Comparison of ENCODE assay signal across 24 cellular contexts in the genomic region with DNA sequence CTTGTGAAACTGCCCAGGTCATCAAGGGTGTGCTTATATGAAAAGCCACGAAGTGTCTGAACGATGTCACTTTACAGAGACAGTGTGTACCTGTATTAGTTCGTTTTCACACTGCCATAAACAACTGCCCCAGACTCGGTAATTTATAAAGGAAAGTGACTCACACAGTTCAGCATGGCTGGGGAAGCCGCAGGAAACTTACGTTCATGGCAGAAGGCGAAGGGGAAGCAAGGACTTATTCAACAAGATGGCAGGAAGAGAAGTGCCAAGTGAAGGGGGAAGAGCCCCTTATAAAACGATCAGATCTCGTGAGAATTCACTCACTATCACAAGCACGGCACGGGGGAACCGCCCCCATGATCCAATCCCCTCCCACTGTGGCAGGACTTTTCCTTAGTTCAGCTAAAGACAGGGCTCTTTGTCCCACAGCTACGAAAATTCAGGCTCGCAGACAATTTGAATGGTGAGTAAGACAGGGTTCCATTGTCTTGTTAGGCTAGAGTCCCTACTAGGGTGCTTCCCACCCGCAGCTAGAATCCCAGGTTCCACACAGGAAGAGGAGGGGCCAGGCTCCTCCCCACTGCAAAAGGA. TPM values are rescaled to one million over a fixed set of nuclear protein-coding genes. Genes with fewer than 3 reads are reported as not detected.
DNase-seq lines count a peak whose midpoint lies in the region; FAIRE-seq and TF ChIP-seq lines count a peak whose summit lies in the region.
"Had no signal": no experiment of that assay in that cellular context is flagged by ENCODE, and none has a peak within 500 bp of the region (broad histone marks: within the 10 kb centered on the region; RNA-seq: fewer than 3 reads in every experiment).

No MANE protein-coding gene starts in this region.

- no peak overlapping the region for H2BK12ac ChIP-seq in neuronal stem cell (ENCODE audit: low read length)

- CTCF ChIA-PET in endothelial cell of umbilical vein (lab: Charles Lee) = interaction anchor here (1.0 to 1.5 kb wide), 3 partner anchors 124 to 477 kb away, joined by 3 to 5 read pairs (median 4); no protein-coding TSS in a partner anchor

- TF ChIP-seq CTCF in endothelial cell of umbilical vein (IDR thresholded peaks at IDR 0.05; ENCODE audit: extremely low read depth in 1 of 2, insufficient read depth in 1 of 2, low read depth in 1 of 2, low read length in 2 of 2) (no peak), esophagus squamous epithelium (IDR thresholded peaks at IDR 0.05) (no peak)

- H3K9me1 ChIP-seq in endothelial cell of umbilical vein (replicated peaks; ENCODE audit: control insufficient read depth, extremely low read depth, insufficient read depth, low read length) = no peaks in the 10 kb centered on the region

- H3K79me2 ChIP-seq in endothelial cell of umbilical vein (ENCODE audit: control insufficient read depth, insufficient read depth, low read length) = no peaks in the 10 kb centered on the region

- no peak overlapping the region for H2AK5ac ChIP-seq in neuronal stem cell (ENCODE audit: low read depth, low read length)

- POLR2A ChIA-PET in endothelial cell of umbilical vein (lab: Charles Lee) = no interaction called here

- H3K4ac ChIP-seq in neuronal stem cell (ENCODE audit: low read length) = no peak overlapping the region

- no peak overlapping the region for H3K23ac ChIP-seq in neuronal stem cell (ENCODE audit: low read depth, low read length, poor library complexity)

- H4K8ac ChIP-seq in neuronal stem cell (ENCODE audit: low read depth, low read length) = no peak overlapping the region

- H3K4me3 ChIP-seq in endothelial cell of umbilical vein (replicated peaks in 1 of 3; ENCODE audit: insufficient read depth in 1 of 3, low read depth in 1 of 3, low read length in 3 of 3) (no peak overlapping the region), neuronal stem cell (ENCODE audit: low read length in 2 of 2) (no peak overlapping the region), H7 (ENCODE audit: insufficient read depth, low read depth, low read length) (no peak overlapping the region), esophagus squamous epithelium (no peak overlapping the region)
- H3K4me3 ChIP-seq: pancreas, right atrium auricular region, vagina had no signal

- no peaks in the 10 kb centered on the region for H3K27me3 ChIP-seq in endothelial cell of umbilical vein (ENCODE audit: control insufficient read depth in 2 of 2, insufficient read depth in 2 of 2, low read length in 2 of 2)
- H3K27me3 ChIP-seq in neuronal stem cell (ENCODE audit: control insufficient read depth in 3 of 3, insufficient read depth in 3 of 3, low read depth in 1 of 3, low read length in 3 of 3) = no peaks in the 10 kb centered on the region
- no peaks in the 10 kb centered on the region for H3K27me3 ChIP-seq in H7 (ENCODE audit: control insufficient read depth, insufficient read depth, low read length)
- no peaks in the 10 kb centered on the region for H3K27me3 ChIP-seq in esophagus squamous epithelium
- H3K27me3 ChIP-seq: BE2C, pancreas, right atrium auricular region, vagina had no signal

- dilution Hi-C loops in endothelial cell of umbilical vein (cut with MboI; ENCODE audit: extremely low pct_ligation_motif_present, low sequenced_read_pairs) = no loop called here

- H3K14ac ChIP-seq in neuronal stem cell (ENCODE audit: low read length) = no peak overlapping the region

- H3K36me3 ChIP-seq in ES-I3 (ENCODE audit: insufficient read depth, low read length) (no peaks in the 10 kb centered on the region), endothelial cell of umbilical vein (ENCODE audit: control insufficient read depth in 2 of 2, extremely low read depth in 1 of 2, insufficient read depth in 2 of 2, low read length in 2 of 2) (no peaks in the 10 kb centered on the region), neuronal stem cell (replicated peaks in 1 of 2; ENCODE audit: control insufficient read depth in 2 of 2, insufficient read depth in 2 of 2, low read length in 2 of 2) (no peaks in the 10 kb centered on the region), H7 (replicated peaks; ENCODE audit: control insufficient read depth, insufficient read depth, low read length) (no peaks in the 10 kb centered on the region), esophagus squamous epithelium (no peaks in the 10 kb centered on the region)
- H3K36me3 ChIP-seq: BE2C, pancreas, right atrium auricular region, vagina had no signal

- H3K9ac ChIP-seq in ES-I3 (ENCODE audit: low read depth, low read length) (peak overlapping the region; percentile 19; the same call in 1 of the 2 replicates), endothelial cell of umbilical vein (replicated peaks; ENCODE audit: extremely low read depth, insufficient read depth, low read length) (no peak overlapping the region), neuronal stem cell (ENCODE audit: low read depth, low read length, poor library complexity) (no peak overlapping the region)

- no peaks in the 10 kb centered on the region for H3K79me1 ChIP-seq in neuronal stem cell (ENCODE audit: low read depth, low read length)

- H3K27ac ChIP-seq in endothelial cell of umbilical vein (ENCODE audit: insufficient read depth, low read depth, low read length) (no peak overlapping the region), neuronal stem cell (replicated peaks; ENCODE audit: low read length) (no peak overlapping the region), esophagus squamous epithelium (no peak overlapping the region)
- H3K27ac ChIP-seq: pancreas, right atrium auricular region, vagina had no signal

- peak; percentile 82 for FAIRE-seq in endothelial cell of umbilical vein (lab: Jason Lieb, UNC)
- FAIRE-seq: bronchial epithelial cell, GM12891, islet of Langerhans, pancreas had no signal

- H2BK120ac ChIP-seq in neuronal stem cell (ENCODE audit: low read depth, low read length) = no peak overlapping the region

- H3K4me2 ChIP-seq in endothelial cell of umbilical vein (ENCODE audit: insufficient read depth, low read length) (no peak overlapping the region), neuronal stem cell (ENCODE audit: insufficient read depth, low read length, poor library complexity, severe bottlenecking) (no peak overlapping the region)

- no peak overlapping the region for H3K18ac ChIP-seq in neuronal stem cell (ENCODE audit: low read length)

- no peak overlapping the region for H2BK5ac ChIP-seq in neuronal stem cell (ENCODE audit: low read length)

- H3K4me1 ChIP-seq in ES-I3 (ENCODE audit: insufficient read depth, low read length) (peaks cover 47% of the 10 kb centered on the region), endothelial cell of umbilical vein (ENCODE audit: control insufficient read depth, extremely low read depth, insufficient read depth, low read length) (no peaks in the 10 kb centered on the region), neuronal stem cell (ENCODE audit: control insufficient read depth in 2 of 2, insufficient read depth in 1 of 2, low read depth in 1 of 2, low read length in 2 of 2) (peaks cover 43 to 48% of the 10 kb centered on the region in 2 donors), esophagus squamous epithelium (peaks cover 0 to 32% (median 2%) of the 10 kb centered on the region in 3 donors)
- H3K4me1 ChIP-seq: BE2C had no signal

- intact Hi-C loops in endothelial cell of umbilical vein (cut with micrococcal nuclease) = no loop called here
- intact Hi-C loops in esophagus squamous epithelium (cut with DNase I) = no loop called here

- no peaks in the 10 kb centered on the region for H3K9me3 ChIP-seq in ES-I3 (ENCODE audit: control insufficient read depth, insufficient read depth, low read length)
- H3K9me3 ChIP-seq in endothelial cell of umbilical vein (replicated peaks; ENCODE audit: control insufficient read depth, insufficient read depth, low read length) = no peaks in the 10 kb centered on the region
- H3K9me3 ChIP-seq in neuronal stem cell (replicated peaks in 1 of 2; ENCODE audit: control insufficient read depth in 2 of 2, insufficient read depth in 1 of 2, low read depth in 1 of 2, low read length in 2 of 2) = no peaks in the 10 kb centered on the region
- H3K9me3 ChIP-seq in esophagus squamous epithelium = no peaks in the 10 kb centered on the region
- H3K9me3 ChIP-seq: BE2C, pancreas, right atrium auricular region, vagina had no signal

- H4K91ac ChIP-seq in neuronal stem cell (ENCODE audit: low read depth, low read length, poor library complexity) = no peak overlapping the region

- DNase-seq in RPMI7951 (ENCODE audit: low read depth) (peak; percentile 64), endothelial cell of umbilical vein (ENCODE audit: low read depth, low spot score) (peak; percentile 41), neuronal stem cell (ENCODE audit: low spot score) (no peak), H7 (no peak), NCI-H526 (lab: John Stamatoyannopoulos, UW) (no peak), esophagus squamous epithelium (lab: John Stamatoyannopoulos, UW) (no peak)
- DNase-seq in stimulated activated CD4-positive, alpha-beta T cell treated with anti-CD3 and anti-CD28 coated beads, Interleukin-2, amount 100 ng/mL, for 24 hours = no peak
- DNase-seq: activated CD8-positive, alpha-beta T cell treated with anti-CD3 and anti-CD28 coated beads for 36 hours; BE2C; DMS153; HFFc6; NCI-H1092 treated with DMSO at 0.1 percent for 48 hours; NCI-H1930; NCI-H526 treated with DMSO at 0.1 percent for 48 hours; pancreas; SHP77; stimulated activated CD4-positive, alpha-beta T cell treated with anti-CD3 and anti-CD28 coated beads, Interleukin-1b, Interleukin-23, amount 100 ng/mL, for 48 hours; stimulated activated CD8-positive, alpha-beta memory T cell treated with anti-CD3 and anti-CD28 coated beads, Interleukin-4, amount 100 ng/mL, for 48 hours had no signal

- no CpG with 5 or more reads among the region's 15 CpGs for WGBS in neuronal stem cell (ENCODE audit: extremely low coverage in 2 of 2, insufficient read length in 2 of 2, insufficient replicate concordance in 1 of 2), 2 donors
- WGBS in esophagus squamous epithelium, 2 donors = 74 to 80% methylated on average over 12 to 14 of the region's 15 CpGs

- H2BK15ac ChIP-seq in neuronal stem cell (ENCODE audit: low read length) = no peak overlapping the region

- peak overlapping the region; percentile 55 for H2AFZ ChIP-seq in endothelial cell of umbilical vein (ENCODE audit: low read depth, low read length)
- peak overlapping the region; percentile 54 for H2AFZ ChIP-seq in neuronal stem cell (ENCODE audit: low read length)

- BruUV-seq in endothelial cell of umbilical vein (replicated peaks; lab: Mats Ljungman, UMichigan) = no TSS peak

- TF ChIP-seq POLR2A in endothelial cell of umbilical vein (IDR thresholded peaks at IDR 0.05; ENCODE audit: low read depth, low read length) (no peak), esophagus squamous epithelium (IDR thresholded peaks at IDR 0.05) (no peak)

- H4K20me1 ChIP-seq in endothelial cell of umbilical vein (replicated peaks; ENCODE audit: control insufficient read depth, extremely low read depth, insufficient read depth, low read length) = no peaks in the 10 kb centered on the region

RNA-seq across cellular contexts. Expression of a gene that starts 20.1 kb away (rescaled TPM):
- 9.0 and 10.8 TPM in 2 replicates for total RNA-seq in RPMI7951 (2014; rRNA removed; shearing (Covaris generic))
- 9.8 and 11.5 TPM in 2 replicates for total RNA-seq in endothelial cell of umbilical vein
- 20.2 and 25.8 TPM in 2 replicates for polyA plus RNA-seq in endothelial cell of umbilical vein
- 12.9 and 14.7 TPM in 2 replicates for polyA plus RNA-seq in endothelial cell of umbilical vein (2011; cell fraction: cytosol; rRNA removed)
- 7.2 and 7.3 TPM in 2 replicates for polyA plus RNA-seq in endothelial cell of umbilical vein (2011; cell fraction: nucleus; rRNA removed)
- 12.1 and 12.6 TPM in 2 replicates for polyA plus RNA-seq in endothelial cell of umbilical vein (2012)
- polyA minus RNA-seq in endothelial cell of umbilical vein = 9.8 and 10.8 TPM in 2 replicates
- 7.7 TPM for polyA minus RNA-seq in endothelial cell of umbilical vein (2011; cell fraction: cytosol; rRNA and poly(A)+ RNA removed)
- 3.3 and 4.4 TPM in 2 replicates for polyA minus RNA-seq in endothelial cell of umbilical vein (2011; cell fraction: nucleus; rRNA and poly(A)+ RNA removed)
- polyA plus RNA-seq in neuronal stem cell (2013, experiment 1 of 2) = 17.9 TPM
- 17.5 TPM for polyA plus RNA-seq in neuronal stem cell (2013, experiment 2 of 2)
- 86.6 and 90.0 TPM in 2 replicates for total RNA-seq in H7 (2014; rRNA removed; shearing (Covaris generic))
- total RNA-seq in esophagus squamous epithelium = 10 to 100 TPM in 1 of 4 donors, 1 to 10 TPM in 3; 4.0 to 14.4 (median 6.1) TPM

Comparison
In these comparisons a context has a peak if more than half of its experiments do, and no peak if none do; other contexts are left out.
1. DNase-seq: peak in RPMI7951 (single experiment) and endothelial cell of umbilical vein (single experiment); none in neuronal stem cell (single experiment), stimulated activated CD4-positive, alpha-beta T cell treated with anti-CD3 and anti-CD28 coated beads, Interleukin-2, amount 100 ng/mL, for 24 hours (0 of 2), H7 (single experiment), NCI-H526 (0 of 2) and esophagus squamous epithelium (single experiment).